ENCODE assay signal across 1 cellular context in the genomic region with DNA sequence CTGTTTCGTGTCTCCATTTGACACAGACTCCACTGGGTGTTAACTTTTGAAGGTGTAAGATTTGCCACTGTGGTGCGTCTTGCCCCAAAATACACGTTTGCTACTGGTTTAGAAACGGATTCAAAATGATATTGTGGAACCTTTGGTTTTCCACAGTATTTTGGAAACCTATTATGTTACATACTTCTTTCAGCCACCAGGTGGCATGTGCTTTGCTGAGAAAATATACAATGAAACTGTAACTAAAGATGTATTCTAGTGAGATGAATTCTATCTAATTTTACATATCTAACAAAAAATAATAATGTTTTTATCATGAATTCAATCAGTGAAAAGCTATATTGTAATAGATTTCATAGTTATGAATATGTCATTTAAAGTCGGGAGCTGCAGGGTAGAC.
TF ChIP-seq lines count a peak whose summit lies in the region.

No MANE protein-coding gene starts in this region.

TF ChIP-seq in K562, 482 proteins besides CTCF, POLR2A, EP300 and RAD21:
- TF ChIP-seq, protein P1, sequence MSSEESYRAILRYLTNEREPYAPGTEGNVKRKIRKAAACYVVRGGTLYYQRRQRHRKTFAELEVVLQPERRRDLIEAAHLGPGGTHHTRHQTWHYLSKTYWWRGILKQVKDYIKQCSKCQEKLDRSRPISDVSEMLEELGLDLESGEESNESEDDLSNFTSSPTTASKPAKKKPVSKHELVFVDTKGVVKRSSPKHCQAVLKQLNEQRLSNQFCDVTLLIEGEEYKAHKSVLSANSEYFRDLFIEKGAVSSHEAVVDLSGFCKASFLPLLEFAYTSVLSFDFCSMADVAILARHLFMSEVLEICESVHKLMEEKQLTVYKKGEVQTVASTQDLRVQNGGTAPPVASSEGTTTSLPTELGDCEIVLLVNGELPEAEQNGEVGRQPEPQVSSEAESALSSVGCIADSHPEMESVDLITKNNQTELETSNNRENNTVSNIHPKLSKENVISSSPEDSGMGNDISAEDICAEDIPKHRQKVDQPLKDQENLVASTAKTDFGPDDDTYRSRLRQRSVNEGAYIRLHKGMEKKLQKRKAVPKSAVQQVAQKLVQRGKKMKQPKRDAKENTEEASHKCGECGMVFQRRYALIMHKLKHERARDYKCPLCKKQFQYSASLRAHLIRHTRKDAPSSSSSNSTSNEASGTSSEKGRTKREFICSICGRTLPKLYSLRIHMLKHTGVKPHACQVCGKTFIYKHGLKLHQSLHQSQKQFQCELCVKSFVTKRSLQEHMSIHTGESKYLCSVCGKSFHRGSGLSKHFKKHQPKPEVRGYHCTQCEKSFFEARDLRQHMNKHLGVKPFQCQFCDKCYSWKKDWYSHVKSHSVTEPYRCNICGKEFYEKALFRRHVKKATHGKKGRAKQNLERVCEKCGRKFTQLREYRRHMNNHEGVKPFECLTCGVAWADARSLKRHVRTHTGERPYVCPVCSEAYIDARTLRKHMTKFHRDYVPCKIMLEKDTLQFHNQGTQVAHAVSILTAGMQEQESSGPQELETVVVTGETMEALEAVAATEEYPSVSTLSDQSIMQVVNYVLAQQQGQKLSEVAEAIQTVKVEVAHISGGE (CRISPR knock-in tag; IDR thresholded peaks at IDR 0.05), result no peak
- TF ChIP-seq, protein P2, sequence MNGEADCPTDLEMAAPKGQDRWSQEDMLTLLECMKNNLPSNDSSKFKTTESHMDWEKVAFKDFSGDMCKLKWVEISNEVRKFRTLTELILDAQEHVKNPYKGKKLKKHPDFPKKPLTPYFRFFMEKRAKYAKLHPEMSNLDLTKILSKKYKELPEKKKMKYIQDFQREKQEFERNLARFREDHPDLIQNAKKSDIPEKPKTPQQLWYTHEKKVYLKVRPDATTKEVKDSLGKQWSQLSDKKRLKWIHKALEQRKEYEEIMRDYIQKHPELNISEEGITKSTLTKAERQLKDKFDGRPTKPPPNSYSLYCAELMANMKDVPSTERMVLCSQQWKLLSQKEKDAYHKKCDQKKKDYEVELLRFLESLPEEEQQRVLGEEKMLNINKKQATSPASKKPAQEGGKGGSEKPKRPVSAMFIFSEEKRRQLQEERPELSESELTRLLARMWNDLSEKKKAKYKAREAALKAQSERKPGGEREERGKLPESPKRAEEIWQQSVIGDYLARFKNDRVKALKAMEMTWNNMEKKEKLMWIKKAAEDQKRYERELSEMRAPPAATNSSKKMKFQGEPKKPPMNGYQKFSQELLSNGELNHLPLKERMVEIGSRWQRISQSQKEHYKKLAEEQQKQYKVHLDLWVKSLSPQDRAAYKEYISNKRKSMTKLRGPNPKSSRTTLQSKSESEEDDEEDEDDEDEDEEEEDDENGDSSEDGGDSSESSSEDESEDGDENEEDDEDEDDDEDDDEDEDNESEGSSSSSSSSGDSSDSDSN (IDR thresholded peaks at IDR 0.05; ENCODE audit: borderline replicate concordance in 1 of 2, low read depth in 2 of 2, low read length in 2 of 2), result no peak
- TF ChIP-seq STAT5B (CRISPR knock-in tag; IDR thresholded peaks at IDR 0.05), result no peak
- TF ChIP-seq, protein P3, sequence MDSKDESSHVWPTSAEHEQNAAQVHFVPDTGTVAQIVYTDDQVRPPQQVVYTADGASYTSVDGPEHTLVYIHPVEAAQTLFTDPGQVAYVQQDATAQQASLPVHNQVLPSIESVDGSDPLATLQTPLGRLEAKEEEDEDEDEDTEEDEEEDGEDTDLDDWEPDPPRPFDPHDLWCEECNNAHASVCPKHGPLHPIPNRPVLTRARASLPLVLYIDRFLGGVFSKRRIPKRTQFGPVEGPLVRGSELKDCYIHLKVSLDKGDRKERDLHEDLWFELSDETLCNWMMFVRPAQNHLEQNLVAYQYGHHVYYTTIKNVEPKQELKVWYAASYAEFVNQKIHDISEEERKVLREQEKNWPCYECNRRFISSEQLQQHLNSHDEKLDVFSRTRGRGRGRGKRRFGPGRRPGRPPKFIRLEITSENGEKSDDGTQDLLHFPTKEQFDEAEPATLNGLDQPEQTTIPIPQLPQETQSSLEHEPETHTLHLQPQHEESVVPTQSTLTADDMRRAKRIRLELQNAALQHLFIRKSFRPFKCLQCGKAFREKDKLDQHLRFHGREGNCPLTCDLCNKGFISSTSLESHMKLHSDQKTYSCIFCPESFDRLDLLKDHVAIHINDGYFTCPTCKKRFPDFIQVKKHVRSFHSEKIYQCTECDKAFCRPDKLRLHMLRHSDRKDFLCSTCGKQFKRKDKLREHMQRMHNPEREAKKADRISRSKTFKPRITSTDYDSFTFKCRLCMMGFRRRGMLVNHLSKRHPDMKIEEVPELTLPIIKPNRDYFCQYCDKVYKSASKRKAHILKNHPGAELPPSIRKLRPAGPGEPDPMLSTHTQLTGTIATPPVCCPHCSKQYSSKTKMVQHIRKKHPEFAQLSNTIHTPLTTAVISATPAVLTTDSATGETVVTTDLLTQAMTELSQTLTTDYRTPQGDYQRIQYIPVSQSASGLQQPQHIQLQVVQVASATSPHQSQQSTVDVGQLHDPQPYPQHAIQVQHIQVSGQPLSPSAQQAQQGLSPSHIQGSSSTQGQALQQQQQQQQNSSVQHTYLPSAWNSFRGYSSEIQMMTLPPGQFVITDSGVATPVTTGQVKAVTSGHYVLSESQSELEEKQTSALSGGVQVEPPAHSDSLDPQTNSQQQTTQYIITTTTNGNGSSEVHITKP (IDR thresholded peaks at IDR 0.05; ENCODE audit: partially characterized antibody), result no peak
TF ChIP-seq in K562: peak in this region for 0.
